12 cellular contexts compared by ENCODE assay signal in genomic region chr2:217930783-217931563, GRCh38.
A peak's percentile ranks its signal among the peaks of the same experiment; 100 is the strongest.
DNase-seq lines count a peak whose midpoint lies in the region; ATAC-seq, FAIRE-seq and TF ChIP-seq lines count a peak whose summit lies in the region.
"Had no signal": no experiment of that assay in that cellular context is flagged by ENCODE, and none has a peak within 500 bp of the region (broad histone marks: within the 10 kb centered on the region; RNA-seq: fewer than 3 reads in every experiment).

No MANE protein-coding gene starts in this region.

- H3K27ac Mint-ChIP-seq in activated naive CD8-positive, alpha-beta T cell treated with anti-CD3 and anti-CD28 coated beads, Interleukin-2, amount 10 ng/mL, durations not matched to agents 7 days and 5 days: no peak overlapping the region
- H3K27ac Mint-ChIP-seq in activated naive CD8-positive, alpha-beta T cell treated with anti-CD3 and anti-CD28 coated beads, Interleukin-2, amount 50 U/mL, for 24 hours: no peak overlapping the region
- peak overlapping the region; percentile 29 to 93 (median 64) for H3K27ac Mint-ChIP-seq in nephron
- H3K27ac Mint-ChIP-seq: naive B cell had no signal

- H3K4me1 ChIP-seq in H1 (replicated peaks in 1 of 4; ENCODE audit: control insufficient read depth in 3 of 4, insufficient read depth in 4 of 4, low read length in 3 of 4): peaks cover 7 to 29% (median 18%) of the 10 kb centered on the region in 4 experiments
- peaks cover 98% of the 10 kb centered on the region for H3K4me1 ChIP-seq in upper lobe of right lung

- no peak for TF ChIP-seq POLR2A in H1 (IDR thresholded peaks at IDR 0.05; ENCODE audit: control extremely low read depth in 1 of 2, low read depth in 2 of 2, low read length in 2 of 2)

- no peak overlapping the region for H2BK20ac ChIP-seq in H1 (ENCODE audit: low read length)

- no peak overlapping the region for H4K8ac ChIP-seq in H1 (ENCODE audit: extremely low read depth, insufficient read depth, low read length)

- ATAC-seq in activated naive CD8-positive, alpha-beta T cell treated with anti-CD3 and anti-CD28 coated beads, Interleukin-2, amount 10 ng/mL, durations not matched to agents 7 days and 5 days (ENCODE audit: low read depth): peak; percentile 64
- no peak for ATAC-seq in activated naive CD8-positive, alpha-beta T cell treated with anti-CD3 and anti-CD28 coated beads, Interleukin-2, amount 50 U/mL, for 24 hours
- ATAC-seq in upper lobe of right lung: no peak

- WGBS in H1 (ENCODE audit: extremely low coverage in 1 of 2, insufficient coverage in 1 of 2, insufficient read length in 1 of 2, insufficient replicate concordance in 2 of 2, low coverage in 1 of 2, low lambda C conversion rate in 2 of 2, missing lambda C conversion rate in 1 of 2), 2 experiments: 83% methylated on average over 11 of the region's 11 CpGs; no CpG with 5 or more reads in 1 of the 2 experiments

- no peak for DNase-seq in activated naive CD8-positive, alpha-beta T cell treated with anti-CD3 and anti-CD28 coated beads, Interleukin-2, amount 10 ng/mL, durations not matched to agents 7 days and 5 days
- DNase-seq in activated naive CD8-positive, alpha-beta T cell treated with anti-CD3 and anti-CD28 coated beads, Interleukin-2, amount 50 U/mL, for 24 hours: no peak
- no peak for DNase-seq in H1 (ENCODE audit: low read depth in 1 of 2, low spot score in 2 of 2)
- DNase-seq in upper lobe of right lung: no peak
- DNase-seq in stimulated activated CD4-positive, alpha-beta T cell treated with anti-CD3 and anti-CD28 coated beads, Interleukin-4, amount 100 ng/mL, for 24 hours: no peak
- DNase-seq in SHP77 treated with DMSO at 0.1 percent for 48 hours (lab: John Stamatoyannopoulos, UW): no peak
- no peak for DNase-seq in NCI-H2227 treated with DMSO at 0.1 percent for 48 hours (lab: John Stamatoyannopoulos, UW)
- DNase-seq: naive B cell; NCI-H1092 treated with DMSO at 0.1 percent for 48 hours; stimulated activated CD4-positive, alpha-beta T cell treated with anti-CD3 and anti-CD28 coated beads, Interleukin-4, amount 100 ng/mL, for 4 hours had no signal

- H2BK5ac ChIP-seq in H1 (ENCODE audit: low read depth, low read length): no peak overlapping the region

- H2BK12ac ChIP-seq in H1 (ENCODE audit: low read depth, low read length): 0 out of 2 replicates have a peak overlapping the region, but pooled peaks have one; percentile 34

- no peaks in the 10 kb centered on the region for H3K23me2 ChIP-seq in H1 (ENCODE audit: low read depth, low read length)

- no peak overlapping the region for H3K56ac ChIP-seq in H1 (replicated peaks; ENCODE audit: insufficient read length, low read depth, low read length)

- no peak overlapping the region for H3K18ac ChIP-seq in H1 (ENCODE audit: extremely low read depth, low read length)

- POLR2A ChIA-PET in activated naive CD8-positive, alpha-beta T cell treated with anti-CD3 and anti-CD28 coated beads, Interleukin-2, amount 10 ng/mL, durations not matched to agents 7 days and 5 days (lab: Charles Lee): interaction anchor here (0.9 to 1.3 kb wide), 2 partner anchors 13 to 15 kb away, joined by 4 to 5 read pairs; no protein-coding TSS in a partner anchor
- POLR2A ChIA-PET in H1 (lab: Charles Lee; ENCODE audit: partially characterized antibody): interaction anchor here (1.2 to 1.9 kb wide), 2 partner anchors 8 to 11 kb away, joined by 4 to 5 read pairs; no protein-coding TSS in a partner anchor

- no peak for TF ChIP-seq RAD21 in H1 (IDR thresholded peaks at IDR 0.05 in 1 of 2, conservative IDR thresholded peaks at IDR 0.05 in 1 of 2; ENCODE audit: low read depth in 2 of 2, low read length in 2 of 2)

- H3K4me3 ChIP-seq in H1 (ENCODE audit: extremely low read depth in 1 of 4, insufficient read depth in 2 of 4, low read depth in 3 of 4, low read length in 4 of 4): no peak overlapping the region
- H3K4me3 ChIP-seq in upper lobe of right lung: peak overlapping the region; percentile 11

- no peak overlapping the region; the same call in 1 of the 2 replicates for H3K27ac ChIP-seq in H1 (ENCODE audit: low read depth, low read length)
- peak overlapping the region; percentile 91 for H3K27ac ChIP-seq in upper lobe of right lung

- no peak overlapping the region for H2BK15ac ChIP-seq in H1 (ENCODE audit: low read length)

- no peaks in the 10 kb centered on the region for H3K9me3 ChIP-seq in H1 (ENCODE audit: insufficient read depth in 2 of 2, low read depth in 1 of 2, low read length in 1 of 2)
- no peaks in the 10 kb centered on the region for H3K9me3 ChIP-seq in upper lobe of right lung

- no peak overlapping the region for H3K14ac ChIP-seq in H1 (ENCODE audit: insufficient read length)

- H3K79me1 ChIP-seq in H1 (ENCODE audit: low read depth, low read length): no peaks in the 10 kb centered on the region

- CTCF ChIA-PET in H1 (lab: Charles Lee; ENCODE audit: partially characterized antibody): interaction anchor here (0.8 to 8.9 kb wide), 22 partner anchors 8 to 154 kb away, joined by 3 to 83 read pairs (median 4); no protein-coding TSS in a partner anchor

- H3K27me3 ChIP-seq in H1 (replicated peaks in 1 of 4; ENCODE audit: control insufficient read depth in 3 of 4, extremely low read depth in 1 of 4, insufficient read depth in 3 of 4, low read length in 3 of 4) (no peaks in the 10 kb centered on the region), upper lobe of right lung (no peaks in the 10 kb centered on the region)

- no peak for FAIRE-seq in H1 (lab: Jason Lieb, UNC)
- FAIRE-seq: colon had no signal

- 0 out of 2 replicates have a peak overlapping the region, but pooled peaks have one; percentile 60 for H2AK5ac ChIP-seq in H1 (ENCODE audit: low read depth, low read length)

- peaks cover 44% of the 10 kb centered on the region for H3K27me3 Mint-ChIP-seq in activated naive CD8-positive, alpha-beta T cell treated with anti-CD3 and anti-CD28 coated beads, Interleukin-2, amount 10 ng/mL, durations not matched to agents 7 days and 5 days
- peaks cover 6% of the 10 kb centered on the region for H3K27me3 Mint-ChIP-seq in activated naive CD8-positive, alpha-beta T cell treated with anti-CD3 and anti-CD28 coated beads, Interleukin-2, amount 50 U/mL, for 24 hours
- H3K27me3 Mint-ChIP-seq in nephron (ENCODE audit: low read depth): no peaks in the 10 kb centered on the region

- H3K9me3 Mint-ChIP-seq in activated naive CD8-positive, alpha-beta T cell treated with anti-CD3 and anti-CD28 coated beads, Interleukin-2, amount 10 ng/mL, durations not matched to agents 7 days and 5 days: no peaks in the 10 kb centered on the region
- no peaks in the 10 kb centered on the region for H3K9me3 Mint-ChIP-seq in activated naive CD8-positive, alpha-beta T cell treated with anti-CD3 and anti-CD28 coated beads, Interleukin-2, amount 50 U/mL, for 24 hours
- H3K9me3 Mint-ChIP-seq in nephron: no peaks in the 10 kb centered on the region
- H3K9me3 Mint-ChIP-seq: naive B cell had no signal

- peak overlapping the region; percentile 54 for H3K4me3 Mint-ChIP-seq in activated naive CD8-positive, alpha-beta T cell treated with anti-CD3 and anti-CD28 coated beads, Interleukin-2, amount 10 ng/mL, durations not matched to agents 7 days and 5 days
- H3K4me3 Mint-ChIP-seq in activated naive CD8-positive, alpha-beta T cell treated with anti-CD3 and anti-CD28 coated beads, Interleukin-2, amount 50 U/mL, for 24 hours: no peak overlapping the region
- H3K4me3 Mint-ChIP-seq in nephron: no peak overlapping the region
- H3K4me3 Mint-ChIP-seq: naive B cell had no signal

- H4K20me1 ChIP-seq in H1 (replicated peaks in 1 of 2; ENCODE audit: control insufficient read depth in 1 of 2, insufficient read depth in 2 of 2, low read length in 2 of 2): no peaks in the 10 kb centered on the region

- H3K79me2 ChIP-seq in H1 (ENCODE audit: control insufficient read depth in 1 of 2, insufficient read depth in 2 of 2, low read length in 2 of 2): no peaks in the 10 kb centered on the region

- no peak overlapping the region for H2BK120ac ChIP-seq in H1 (replicated peaks; ENCODE audit: low read depth, low read length)

- H4K91ac ChIP-seq in H1 (replicated peaks; ENCODE audit: insufficient read length, low read length): no peak overlapping the region

- no peak for TF ChIP-seq EP300 in H1 (IDR thresholded peaks at IDR 0.05; ENCODE audit: borderline replicate concordance in 1 of 2, low read depth in 2 of 2, low read length in 2 of 2)

- H3K4me1 Mint-ChIP-seq in activated naive CD8-positive, alpha-beta T cell treated with anti-CD3 and anti-CD28 coated beads, Interleukin-2, amount 10 ng/mL, durations not matched to agents 7 days and 5 days: peaks cover 49% of the 10 kb centered on the region
- peaks cover 5% of the 10 kb centered on the region for H3K4me1 Mint-ChIP-seq in activated naive CD8-positive, alpha-beta T cell treated with anti-CD3 and anti-CD28 coated beads, Interleukin-2, amount 50 U/mL, for 24 hours
- peaks cover 87% of the 10 kb centered on the region for H3K4me1 Mint-ChIP-seq in nephron

- no peak overlapping the region for H3K23ac ChIP-seq in H1 (ENCODE audit: insufficient read length)

- no peak overlapping the region for H3K9ac ChIP-seq in H1 (replicated peaks in 1 of 4; ENCODE audit: extremely low read depth in 1 of 4, low read depth in 3 of 4, low read length in 3 of 4)

- no peak overlapping the region for H4K5ac ChIP-seq in H1 (ENCODE audit: insufficient read length, low read depth, low read length)

- H2AFZ ChIP-seq in H1 (ENCODE audit: low read length): no peak overlapping the region

- no peak overlapping the region for H3K4me2 ChIP-seq in H1 (ENCODE audit: insufficient read depth in 1 of 2, low read depth in 2 of 2, low read length in 2 of 2)

- no peak overlapping the region for H3K4ac ChIP-seq in H1 (replicated peaks; ENCODE audit: insufficient read length, low read depth, low read length)

- intact Hi-C loops in upper lobe of right lung (cut with DNase I): loop anchor here (10.0 kb wide), 1 partner anchor 54 kb away; no protein-coding TSS in a partner anchor

- no peaks in the 10 kb centered on the region for H3K36me3 Mint-ChIP-seq in activated naive CD8-positive, alpha-beta T cell treated with anti-CD3 and anti-CD28 coated beads, Interleukin-2, amount 10 ng/mL, durations not matched to agents 7 days and 5 days
- no peaks in the 10 kb centered on the region for H3K36me3 Mint-ChIP-seq in activated naive CD8-positive, alpha-beta T cell treated with anti-CD3 and anti-CD28 coated beads, Interleukin-2, amount 50 U/mL, for 24 hours (ENCODE audit: low read depth)
- H3K36me3 Mint-ChIP-seq in nephron (ENCODE audit: low read depth): no peaks in the 10 kb centered on the region
- H3K36me3 Mint-ChIP-seq: naive B cell had no signal

- H3K36me3 ChIP-seq in H1 (ENCODE audit: control insufficient read depth in 2 of 4, insufficient read depth in 4 of 4, low read length in 3 of 4): no peaks in the 10 kb centered on the region
- H3K36me3 ChIP-seq in upper lobe of right lung: peaks cover 3% of the 10 kb centered on the region

- TF ChIP-seq CTCF in H1 (IDR thresholded peaks at IDR 0.05; ENCODE audit: control extremely low read depth in 1 of 3, insufficient read depth in 1 of 3, low read depth in 1 of 3, low read length in 3 of 3) (no peak), nephron (IDR thresholded peaks at IDR 0.05; ENCODE audit: unreplicated experiment in 3 of 3) (no peak), upper lobe of right lung (IDR thresholded peaks at IDR 0.05) (no peak)

TF ChIP-seq in H1, 55 proteins besides CTCF, POLR2A, EP300 and RAD21 (continues in another document):
- TF ChIP-seq KDM4A (IDR thresholded peaks at IDR 0.05; ENCODE audit: low read depth, low read length, severe bottlenecking) (no peak), SP2 (IDR thresholded peaks at IDR 0.05; ENCODE audit: low read length) (no peak)

Comparison
In these comparisons a context has a peak if more than half of its experiments do, and no peak if none do; other contexts are left out.
1. H3K27ac Mint-ChIP-seq: peak in nephron (3 of 3); none in activated naive CD8-positive, alpha-beta T cell treated with anti-CD3 and anti-CD28 coated beads, Interleukin-2, amount 10 ng/mL, durations not matched to agents 7 days and 5 days (single experiment) and activated naive CD8-positive, alpha-beta T cell treated with anti-CD3 and anti-CD28 coated beads, Interleukin-2, amount 50 U/mL, for 24 hours (single experiment).